In the genomic region with DNA sequence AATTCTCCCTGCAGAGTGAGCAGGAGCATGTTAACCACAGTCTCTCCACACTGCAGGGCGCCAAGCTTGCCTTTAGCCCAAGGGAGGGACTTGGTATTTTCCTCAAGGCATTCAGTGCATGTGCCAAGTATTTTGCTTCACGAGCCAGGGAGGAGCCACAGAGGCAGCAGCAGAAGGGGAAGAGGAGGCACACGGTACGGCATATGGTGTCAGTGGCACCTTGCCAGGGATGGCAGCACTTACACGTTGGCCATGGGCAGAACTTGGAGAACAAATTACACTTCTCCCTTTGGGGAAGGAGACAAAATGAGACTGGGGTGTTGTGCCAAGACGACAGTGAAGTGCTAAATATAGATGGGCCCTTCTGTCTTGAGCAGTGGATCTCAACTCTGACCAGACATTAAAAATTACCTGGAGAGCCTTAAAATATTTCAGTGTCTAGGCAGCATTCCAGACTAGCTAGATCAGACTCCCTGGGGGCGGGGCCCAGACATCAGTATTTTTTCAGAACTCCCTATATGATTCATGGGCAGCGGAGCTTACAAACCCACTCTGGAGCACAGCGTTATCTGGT, we compare ENCODE assay signal across 13 cellular contexts.
DNase-seq lines count a peak whose midpoint lies in the region; ATAC-seq and TF ChIP-seq lines count a peak whose summit lies in the region.
"Had no signal": no experiment of that assay in that cellular context is flagged by ENCODE, and none has a peak within 500 bp of the region (broad histone marks: within the 10 kb centered on the region; RNA-seq: fewer than 3 reads in every experiment).

No MANE protein-coding gene starts in this region.

- H3K4me2 ChIP-seq in trophoblast cell (ENCODE audit: low read length): no peak overlapping the region
- H3K4me2 ChIP-seq: neural progenitor cell had no signal

- H3K79me2 ChIP-seq in trophoblast cell (ENCODE audit: control insufficient read depth, insufficient read depth, low read length, poor library complexity): peaks cover 2% of the 10 kb centered on the region

- H2BK120ac ChIP-seq in trophoblast cell (ENCODE audit: insufficient read depth, low read length, poor library complexity): peak overlapping the region; percentile 93

- peaks cover 20% of the 10 kb centered on the region for H3K79me1 ChIP-seq in trophoblast cell (ENCODE audit: low read length)

- H3K27me3 ChIP-seq in trophoblast cell (ENCODE audit: insufficient read depth, low read length) (no peaks in the 10 kb centered on the region), thyroid gland (no peaks in the 10 kb centered on the region)
- H3K27me3 ChIP-seq: neural progenitor cell had no signal

- H3K4me3 ChIP-seq in choroid plexus epithelial cell (ENCODE audit: low read depth, low read length) (no peak overlapping the region), trophoblast cell (ENCODE audit: low read depth, low read length) (no peak overlapping the region), thyroid gland (replicated peaks in 1 of 3) (no peak overlapping the region)
- H3K4me3 ChIP-seq: neural progenitor cell had no signal

- peak overlapping the region; percentile 45 for H4K12ac ChIP-seq in trophoblast cell (ENCODE audit: low read depth, low read length)

- peak overlapping the region; percentile 96 for H3K14ac ChIP-seq in trophoblast cell (ENCODE audit: low read length)

- peak overlapping the region; percentile 89 for H3K27ac ChIP-seq in trophoblast cell (ENCODE audit: low read depth, low read length)
- no peak overlapping the region for H3K27ac ChIP-seq in thyroid gland
- H3K27ac ChIP-seq: neural progenitor cell had no signal

- ATAC-seq in HG03095 (IDR thresholded peaks at IDR 0.05; ENCODE audit: unreplicated experiment): no peak
- ATAC-seq in activated CD4-positive, alpha-beta T cell treated with anti-CD3 and anti-CD28 coated beads for 36 hours: no peak

- H4K8ac ChIP-seq in trophoblast cell (ENCODE audit: low read depth, low read length): peak overlapping the region; percentile 13

- H2BK5ac ChIP-seq in trophoblast cell (ENCODE audit: low read depth, low read length, poor library complexity): peak overlapping the region; percentile 83

- CTCF ChIA-PET in activated CD4-positive, alpha-beta T cell treated with anti-CD3 and anti-CD28 coated beads for 36 hours (lab: Charles Lee): no interaction called here

- in situ Hi-C loops in G401 (cut with HindIII; ENCODE audit: low sequenced_read_pairs): no loop called here

- WGBS in trophoblast cell (ENCODE audit: extremely low coverage, insufficient coverage, insufficient read length): no CpG with 5 or more reads among the region's 9 CpGs
- 35 to 56% methylated on average over 7 to 9 of the region's 9 CpGs for WGBS in thyroid gland, 2 donors

- peak overlapping the region; percentile 89 for H2AK5ac ChIP-seq in trophoblast cell (ENCODE audit: low read length)

- peak overlapping the region; percentile 100 for H2BK12ac ChIP-seq in trophoblast cell (ENCODE audit: low read length)

- no peak for TF ChIP-seq CTCF in choroid plexus epithelial cell (conservative IDR thresholded peaks at IDR 0.05; ENCODE audit: low read depth, low read length)
- TF ChIP-seq CTCF in thyroid gland (IDR thresholded peaks at IDR 0.05): no peak

- TF ChIP-seq POLR2A in thyroid gland (IDR thresholded peaks at IDR 0.05): no peak

- H3K36me3 ChIP-seq in trophoblast cell (ENCODE audit: control insufficient read depth in 1 of 2, insufficient read depth in 2 of 2, low read length in 2 of 2): no peaks in the 10 kb centered on the region
- no peaks in the 10 kb centered on the region for H3K36me3 ChIP-seq in thyroid gland
- H3K36me3 ChIP-seq: neural progenitor cell had no signal

- H3K27me3 Mint-ChIP-seq in activated CD4-positive, alpha-beta T cell treated with anti-CD3 and anti-CD28 coated beads for 36 hours: peaks cover 19% of the 10 kb centered on the region
- H3K27me3 Mint-ChIP-seq: dendritic cell treated with granulocyte-macrophage colony-stimulating factor and Interleukin-4, amounts not matched to agents 40 ng/mL and 50 ng/mL, for 4 days had no signal

- POLR2A ChIA-PET in activated CD4-positive, alpha-beta T cell treated with anti-CD3 and anti-CD28 coated beads for 36 hours (lab: Charles Lee): no interaction called here

- H3K23ac ChIP-seq in trophoblast cell (ENCODE audit: low read length): no peak overlapping the region

- no peaks in the 10 kb centered on the region for H3K9me3 Mint-ChIP-seq in activated CD4-positive, alpha-beta T cell treated with anti-CD3 and anti-CD28 coated beads for 36 hours (ENCODE audit: low read depth)
- H3K9me3 Mint-ChIP-seq: activated T-helper 1 cell treated with anti-CD3 and anti-CD28 coated beads, Interleukin-12 subunit alpha, Interleukin-12 subunit beta, Interleukin-2, Interleukin-4 antibody, amounts not matched to agents 30 ng/mL and 10 ng/mL and 1 ng/mL, durations not matched to agents 14 hours and 24 hours and 36 hours; dendritic cell treated with granulocyte-macrophage colony-stimulating factor and Interleukin-4, amounts not matched to agents 40 ng/mL and 50 ng/mL, for 4 days had no signal

- no peaks in the 10 kb centered on the region for H3K36me3 Mint-ChIP-seq in activated CD4-positive, alpha-beta T cell treated with anti-CD3 and anti-CD28 coated beads for 36 hours (ENCODE audit: low read depth)
- H3K36me3 Mint-ChIP-seq: neural progenitor cell had no signal

- no peak overlapping the region for H2AFZ ChIP-seq in trophoblast cell (ENCODE audit: insufficient read depth, low read length, poor library complexity)
- H2AFZ ChIP-seq: neural progenitor cell had no signal

- H3K18ac ChIP-seq in trophoblast cell (ENCODE audit: low read length): peak overlapping the region; percentile 77

- no peak overlapping the region for H3K27ac Mint-ChIP-seq in activated CD4-positive, alpha-beta T cell treated with anti-CD3 and anti-CD28 coated beads for 36 hours
- H3K27ac Mint-ChIP-seq: activated T-helper 1 cell treated with anti-CD3 and anti-CD28 coated beads, Interleukin-12 subunit alpha, Interleukin-12 subunit beta, Interleukin-2, Interleukin-4 antibody, amounts not matched to agents 30 ng/mL and 10 ng/mL and 1 ng/mL, durations not matched to agents 14 hours and 24 hours and 36 hours; dendritic cell treated with granulocyte-macrophage colony-stimulating factor and Interleukin-4, amounts not matched to agents 40 ng/mL and 50 ng/mL, for 4 days had no signal

- no peaks in the 10 kb centered on the region for H3K4me1 Mint-ChIP-seq in activated CD4-positive, alpha-beta T cell treated with anti-CD3 and anti-CD28 coated beads for 36 hours

- H3K9ac ChIP-seq in trophoblast cell (ENCODE audit: low read length): no peak overlapping the region
- H3K9ac ChIP-seq: neural progenitor cell had no signal

- peak; percentile 75 for DNase-seq in G401 (ENCODE audit: low spot score)
- peak; percentile 93 for DNase-seq in NCI-H446 treated with DMSO at 0.1 percent for 48 hours (lab: John Stamatoyannopoulos, UW)
- peak; percentile 22 for DNase-seq in choroid plexus epithelial cell (ENCODE audit: low read depth)
- DNase-seq in trophoblast cell: peak; percentile 94 to 96
- no peak for DNase-seq in activated CD4-positive, alpha-beta T cell treated with anti-CD3 and anti-CD28 coated beads for 4 hours
- no peak for DNase-seq in activated CD4-positive, alpha-beta T cell treated with anti-CD3 and anti-CD28 coated beads for 36 hours
- DNase-seq in thyroid gland: no peak
- DNase-seq: NCI-H510A treated with DMSO at 0.1 percent for 48 hours, T-helper 9 cell had no signal

- peak overlapping the region; percentile 95 for H4K91ac ChIP-seq in trophoblast cell (ENCODE audit: low read depth, low read length)

- intact Hi-C loops in activated CD4-positive, alpha-beta T cell treated with anti-CD3 and anti-CD28 coated beads for 36 hours (cut with DNase I, micrococcal nuclease): no loop called here
- intact Hi-C loops in thyroid gland (cut with DNase I): no loop called here

- peak overlapping the region; percentile 74 for H3K4ac ChIP-seq in trophoblast cell (ENCODE audit: low read depth, low read length)

- H3K4me1 ChIP-seq in trophoblast cell (ENCODE audit: control insufficient read depth in 1 of 2, insufficient read depth in 2 of 2, low read length in 2 of 2) (peaks cover 8 to 16% of the 10 kb centered on the region in 2 experiments), thyroid gland (no peaks in the 10 kb centered on the region)
- H3K4me1 ChIP-seq: neural progenitor cell had no signal

- H3K4me3 Mint-ChIP-seq in activated CD4-positive, alpha-beta T cell treated with anti-CD3 and anti-CD28 coated beads for 36 hours: no peak overlapping the region
- H3K4me3 Mint-ChIP-seq: activated T-helper 1 cell treated with anti-CD3 and anti-CD28 coated beads, Interleukin-12 subunit alpha, Interleukin-12 subunit beta, Interleukin-2, Interleukin-4 antibody, amounts not matched to agents 30 ng/mL and 10 ng/mL and 1 ng/mL, durations not matched to agents 14 hours and 24 hours and 36 hours; dendritic cell treated with granulocyte-macrophage colony-stimulating factor and Interleukin-4, amounts not matched to agents 40 ng/mL and 50 ng/mL, for 4 days; neural progenitor cell had no signal

- H3K9me3 ChIP-seq in trophoblast cell (ENCODE audit: insufficient read depth, low read depth, low read length): peaks cover 2% of the 10 kb centered on the region
- H3K9me3 ChIP-seq in thyroid gland: no peaks in the 10 kb centered on the region

Comparison
In these comparisons a context has a peak if more than half of its experiments do, and no peak if none do; other contexts are left out.
1. DNase-seq: peak in G401 (single experiment), NCI-H446 treated with DMSO at 0.1 percent for 48 hours (single experiment), choroid plexus epithelial cell (single experiment) and trophoblast cell (2 of 2); none in activated CD4-positive, alpha-beta T cell treated with anti-CD3 and anti-CD28 coated beads for 4 hours (0 of 2), activated CD4-positive, alpha-beta T cell treated with anti-CD3 and anti-CD28 coated beads for 36 hours (single experiment) and thyroid gland (0 of 2).